In the genomic region with DNA sequence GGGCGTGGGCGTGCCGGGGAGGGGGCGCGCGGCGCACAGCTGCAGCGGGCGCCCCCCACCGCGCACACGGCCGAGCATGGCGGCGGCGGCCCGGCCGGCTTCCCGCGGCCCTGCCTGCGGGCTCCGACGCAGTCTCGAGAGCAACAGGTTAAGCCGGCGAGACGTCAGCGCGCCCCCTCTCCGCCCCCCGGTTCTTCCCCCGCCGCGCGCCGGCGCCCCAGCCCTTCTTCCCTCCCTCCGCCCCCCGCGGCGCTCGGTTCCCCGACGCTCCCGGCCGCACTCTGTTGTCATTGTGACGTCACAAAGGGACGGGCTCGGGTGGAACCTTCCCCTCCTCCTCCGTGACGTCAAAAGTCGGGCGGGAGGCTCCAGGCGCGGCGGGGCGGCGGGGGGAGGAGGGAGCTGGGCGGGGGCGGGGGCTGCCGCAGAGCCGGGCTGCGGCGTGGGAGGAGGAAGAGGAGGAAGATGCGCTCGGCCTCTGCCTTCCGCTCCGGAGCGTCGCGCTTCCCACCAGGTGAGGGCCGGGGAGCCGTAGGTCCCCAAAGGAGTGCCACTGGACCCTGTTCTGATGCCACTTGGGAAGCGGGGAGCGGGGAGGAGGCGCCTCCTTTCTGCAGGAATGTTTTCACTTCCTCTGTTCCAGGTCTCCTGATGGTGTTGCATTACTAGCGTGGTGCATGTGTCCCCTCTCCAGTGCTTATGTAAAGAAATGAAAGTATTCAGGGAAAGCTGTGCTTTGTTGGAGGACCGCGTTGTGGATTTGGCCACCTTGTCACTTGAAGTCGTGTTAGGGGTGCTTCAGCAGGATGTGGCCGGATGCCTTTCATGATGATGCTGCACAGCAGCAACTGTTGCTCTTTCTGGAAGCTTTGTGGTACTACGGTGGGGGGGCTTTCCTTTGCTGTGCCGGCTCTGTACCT, we compare ENCODE assay signal across 8 cellular contexts. TPM values are rescaled to one million over a fixed set of nuclear protein-coding genes. Genes with fewer than 3 reads are reported as not detected.
DNase-seq lines count a peak whose midpoint lies in the region; ATAC-seq and TF ChIP-seq lines count a peak whose summit lies in the region.

No MANE protein-coding gene starts in this region.

- H3K9me3 ChIP-seq in Panc1 (ENCODE audit: control insufficient read depth, insufficient read depth, low read depth, low read length): no peaks in the 10 kb centered on the region
- no peaks in the 10 kb centered on the region for H3K9me3 ChIP-seq in muscle layer of duodenum (ENCODE audit: control insufficient read depth in 1 of 2, low read length in 2 of 2)

- peak; percentile 92 for DNase-seq in COLO668 (lab: John Stamatoyannopoulos, UW; ENCODE audit: unreplicated experiment)
- DNase-seq in KG1 (lab: John Stamatoyannopoulos, UW): peak; percentile 85
- DNase-seq in Panc1 (ENCODE audit: low read depth, low spot score): peak; percentile 33
- peak; percentile 93 to 94 for DNase-seq in activated T-cell treated with anti-CD3 and anti-CD28 coated beads, Interleukin-2, amount 50 U/mL, for 48 hours
- DNase-seq in stimulated activated CD8-positive, alpha-beta memory T cell treated with anti-CD3 and anti-CD28 coated beads, Interleukin-4, amount 100 ng/mL, for 48 hours: peak; percentile 97

- H3K36me3 ChIP-seq in Panc1 (ENCODE audit: control insufficient read depth, insufficient read depth, low read length): peaks cover 6% of the 10 kb centered on the region; the same call in 1 of the 2 replicates
- H3K36me3 ChIP-seq in muscle layer of duodenum (ENCODE audit: control insufficient read depth in 1 of 2, insufficient read depth in 2 of 2, low read length in 2 of 2): no peaks in the 10 kb centered on the region

- no peak; the same call in 1 of the 2 replicates for TF ChIP-seq CTCF in Panc1 (IDR thresholded peaks at IDR 0.05)

- CTCF ChIA-PET in Panc1 (lab: Charles Lee): interaction anchor here (0.6 kb wide), 1 partner anchor 931 kb away, joined by 3 read pairs; no protein-coding TSS in a partner anchor

- no TSS peak for BruUV-seq in Panc1 (replicated peaks; lab: Mats Ljungman, UMichigan)

- H3K27me3 ChIP-seq in Panc1 (ENCODE audit: control insufficient read depth, insufficient read depth, low read length): no peaks in the 10 kb centered on the region
- H3K27me3 ChIP-seq in muscle layer of duodenum (ENCODE audit: low read depth, low read length): no peaks in the 10 kb centered on the region

- in situ Hi-C loops in Panc1 (cut with HindIII; ENCODE audit: low pct_unique_long_range_greater_than_20kb, low sequenced_read_pairs): no loop called here

- peak overlapping the region; percentile 59 for H3K27ac ChIP-seq in Panc1 (ENCODE audit: low read length)
- peak overlapping the region; percentile 90 for H3K27ac ChIP-seq in muscle layer of duodenum (ENCODE audit: low read length)

- intact Hi-C loops in Panc1 (cut with micrococcal nuclease; ENCODE audit: unreplicated experiment): loop anchor here (5.0 kb wide), 1 partner anchor 244 kb away; no protein-coding TSS in a partner anchor

- POLR2A ChIA-PET in Panc1 (lab: Charles Lee): interaction anchor here (0.6 kb wide), 1 partner anchor 504 kb away, joined by 3 read pairs; no protein-coding TSS in a partner anchor

- H3K4me3 ChIP-seq in Panc1 (ENCODE audit: low read depth in 2 of 2, low read length in 2 of 2): peak overlapping the region; percentile 69 to 88
- peak overlapping the region; percentile 69 to 82 for H3K4me3 ChIP-seq in muscle layer of duodenum (ENCODE audit: low read depth in 1 of 2, low read length in 2 of 2)

- ATAC-seq in GM21528 (IDR thresholded peaks at IDR 0.05; ENCODE audit: low FRiP score, unreplicated experiment): peak; percentile 37
- peak; percentile 77 for ATAC-seq in Panc1
- ATAC-seq in esophagus mucosa: peak; percentile 74

- H3K4me1 ChIP-seq in Panc1 (ENCODE audit: control insufficient read depth, insufficient read depth, low read length) (peaks cover 18% of the 10 kb centered on the region), muscle layer of duodenum (ENCODE audit: control insufficient read depth in 1 of 2, insufficient read depth in 2 of 2, low read length in 2 of 2) (peaks cover 0 to 5% of the 10 kb centered on the region in 2 donors)

RNA-seq across cellular contexts. Expression of gene JARID2, which starts 2.8 kb away (rescaled TPM):
- 6.0 TPM for total RNA-seq in Panc1 (2021; ENCODE audit: unreplicated experiment)
- polyA plus RNA-seq in Panc1 (2012; ENCODE audit: insufficient read length): 5.1 TPM
- total RNA-seq in esophagus mucosa: 22.1 TPM

Comparison
In these comparisons a context has a peak if more than half of its experiments do, and no peak if none do; other contexts are left out.
1. Peak in every context shown above with its lines: DNase-seq, ATAC-seq, H3K4me3 ChIP-seq and H3K27ac ChIP-seq.
2. DNase-seq: peak in every context shown above with its lines; median percentile 97 in stimulated activated CD8-positive, alpha-beta memory T cell treated with anti-CD3 and anti-CD28 coated beads, Interleukin-4, amount 100 ng/mL, for 48 hours; 94 in activated T-cell treated with anti-CD3 and anti-CD28 coated beads, Interleukin-2, amount 50 U/mL, for 48 hours; 92 in COLO668; 85 in KG1; 33 in Panc1.